33 cellular contexts compared by ENCODE assay signal in the genomic region with DNA sequence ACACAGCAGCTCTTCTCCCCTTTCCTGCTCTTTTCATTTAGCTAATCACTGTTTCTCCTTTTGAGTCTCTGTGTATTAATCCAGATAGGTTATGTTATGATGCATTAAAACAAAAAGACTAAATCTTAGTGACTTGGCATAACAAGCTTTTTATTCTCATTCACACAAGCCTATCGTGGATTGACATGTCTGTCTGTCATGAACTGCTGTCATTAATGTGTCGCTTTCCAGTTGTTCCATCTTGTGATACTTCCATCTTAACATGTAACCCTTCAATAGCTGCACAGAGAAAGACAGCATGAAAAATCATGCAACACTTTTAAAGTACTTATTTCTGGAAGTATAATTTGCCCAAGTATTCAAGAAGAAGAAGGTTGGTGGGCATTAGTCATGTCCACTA.
DNase-seq lines count a peak whose midpoint lies in the region; TF ChIP-seq lines count a peak whose summit lies in the region.
"Had no signal": no experiment of that assay in that cellular context is flagged by ENCODE, and none has a peak within 500 bp of the region (broad histone marks: within the 10 kb centered on the region; RNA-seq: fewer than 3 reads in every experiment).

No MANE protein-coding gene starts in this region.

- H3K79me2 ChIP-seq in neural cell (replicated peaks; ENCODE audit: insufficient read depth, low read length), result no peaks in the 10 kb centered on the region

- no peaks in the 10 kb centered on the region for H3F3A ChIP-seq in neural cell (ENCODE audit: insufficient read depth, low read length, poor library complexity, severe bottlenecking)

- no peaks in the 10 kb centered on the region for H3K27me3 Mint-ChIP-seq in activated naive CD4-positive, alpha-beta T cell treated with anti-CD3 and anti-CD28 coated beads, Interleukin-2, amount 10 ng/mL, durations not matched to agents 7 days and 5 days
- H3K27me3 Mint-ChIP-seq in activated naive CD4-positive, alpha-beta T cell treated with anti-CD3 and anti-CD28 coated beads for 36 hours (ENCODE audit: low read depth), result no peaks in the 10 kb centered on the region
- H3K27me3 Mint-ChIP-seq: B cell; CD4-positive, alpha-beta memory T cell; CD4-positive, alpha-beta T cell; CD4-positive, CD25-positive, alpha-beta regulatory T cell; CD8-positive, alpha-beta memory T cell had no signal

- H3K4me3 ChIP-seq in neural cell (ENCODE audit: low read length), result no peak overlapping the region
- H3K4me3 ChIP-seq: A549; BLaER1; BLaER1 treated with 17β-estradiol and CSF1 and Interleukin-3, amounts not matched to agents 10 nM and 100 nM had no signal

- no peaks in the 10 kb centered on the region for H3K9me3 ChIP-seq in neural cell (ENCODE audit: low read length)
- H3K9me3 ChIP-seq: A549; BE2C; BLaER1; BLaER1 treated with 17β-estradiol and CSF1 and Interleukin-3, amounts not matched to agents 10 nM and 100 nM; Caco-2 had no signal

- no peaks in the 10 kb centered on the region for H3K9me2 ChIP-seq in neural cell (ENCODE audit: insufficient read depth, low read length)

- H3K27ac Mint-ChIP-seq in activated naive CD4-positive, alpha-beta T cell treated with anti-CD3 and anti-CD28 coated beads, Interleukin-2, amount 10 ng/mL, durations not matched to agents 7 days and 5 days, result peak overlapping the region; percentile 20
- no peak overlapping the region for H3K27ac Mint-ChIP-seq in activated naive CD4-positive, alpha-beta T cell treated with anti-CD3 and anti-CD28 coated beads for 36 hours
- H3K27ac Mint-ChIP-seq: B cell; CD14-positive monocyte; CD4-positive, alpha-beta memory T cell; CD4-positive, alpha-beta T cell; CD4-positive, CD25-positive, alpha-beta regulatory T cell; CD8-positive, alpha-beta memory T cell; CD8-positive, alpha-beta T cell had no signal

- peak overlapping the region; percentile 12 for H3K27ac ChIP-seq in neural cell (ENCODE audit: low read length)
- H3K27ac ChIP-seq: 22Rv1; A549; BLaER1; BLaER1 treated with 17β-estradiol and CSF1 and Interleukin-3, amounts not matched to agents 10 nM and 100 nM; C4-2B had no signal

- CTCF ChIA-PET in activated naive CD4-positive, alpha-beta T cell treated with anti-CD3 and anti-CD28 coated beads, Interleukin-2, amount 10 ng/mL, durations not matched to agents 7 days and 5 days (lab: Charles Lee), result no interaction called here
- CTCF ChIA-PET in activated naive CD4-positive, alpha-beta T cell treated with anti-CD3 and anti-CD28 coated beads for 36 hours (lab: Charles Lee), result no interaction called here

- H4K20me1 ChIP-seq in neural cell (ENCODE audit: insufficient read depth), result no peaks in the 10 kb centered on the region
- H4K20me1 ChIP-seq: BLaER1; BLaER1 treated with 17β-estradiol and CSF1 and Interleukin-3, amounts not matched to agents 10 nM and 100 nM had no signal

- peaks cover 7% of the 10 kb centered on the region for H3K9me3 Mint-ChIP-seq in activated naive CD4-positive, alpha-beta T cell treated with anti-CD3 and anti-CD28 coated beads, Interleukin-2, amount 10 ng/mL, durations not matched to agents 7 days and 5 days
- peaks cover 7% of the 10 kb centered on the region for H3K9me3 Mint-ChIP-seq in activated naive CD4-positive, alpha-beta T cell treated with anti-CD3 and anti-CD28 coated beads for 36 hours
- H3K9me3 Mint-ChIP-seq: CD8-positive, alpha-beta T cell had no signal

- H3K27me3 ChIP-seq in neural cell (ENCODE audit: insufficient read depth, low read depth, low read length), result no peaks in the 10 kb centered on the region
- H3K27me3 ChIP-seq: BE2C; BLaER1; BLaER1 treated with 17β-estradiol and CSF1 and Interleukin-3, amounts not matched to agents 10 nM and 100 nM had no signal

- no peaks in the 10 kb centered on the region for H3K4me1 Mint-ChIP-seq in activated naive CD4-positive, alpha-beta T cell treated with anti-CD3 and anti-CD28 coated beads, Interleukin-2, amount 10 ng/mL, durations not matched to agents 7 days and 5 days
- no peaks in the 10 kb centered on the region for H3K4me1 Mint-ChIP-seq in activated naive CD4-positive, alpha-beta T cell treated with anti-CD3 and anti-CD28 coated beads for 36 hours (ENCODE audit: low read depth)
- H3K4me1 Mint-ChIP-seq: B cell; CD14-positive monocyte; CD4-positive, alpha-beta memory T cell; CD4-positive, CD25-positive, alpha-beta regulatory T cell; CD8-positive, alpha-beta memory T cell had no signal

- peak; percentile 89 for TF ChIP-seq EP300 in neural cell (conservative IDR thresholded peaks at IDR 0.05; ENCODE audit: poor library complexity, severe bottlenecking)

- intact Hi-C loops in activated naive CD4-positive, alpha-beta T cell treated with anti-CD3 and anti-CD28 coated beads for 36 hours (cut with micrococcal nuclease), result no loop called here

- DNase-seq in activated naive CD4-positive, alpha-beta T cell treated with anti-CD3 and anti-CD28 coated beads, Interleukin-2, amount 10 ng/mL, durations not matched to agents 7 days and 5 days, result no peak
- no peak for DNase-seq in activated naive CD4-positive, alpha-beta T cell treated with anti-CD3 and anti-CD28 coated beads for 36 hours
- DNase-seq in NCI-H69 (lab: John Stamatoyannopoulos, UW) (peak; percentile 47), SIG-M5 (lab: John Stamatoyannopoulos, UW) (no peak), superior temporal gyrus (ENCODE audit: extremely low spot score) (no peak)
- DNase-seq: 8988T; ACHN; AML-193; BE2C; C1 segment of cervical spinal cord; Caco-2; Calu3; CD4-positive, alpha-beta memory T cell; CD4-positive, alpha-beta T cell; CD4-positive, CD25-positive, alpha-beta regulatory T cell; CD8-positive, alpha-beta memory T cell; CD8-positive, alpha-beta T cell; COR-L47; DMS 273 treated with DMSO at 0.1 percent for 48 hours; DMS153; DMS53; DMS79; DMS79 treated with DMSO at 0.1 percent for 48 hours; DND-41; EL had no signal

- no peak overlapping the region for H3K4me2 ChIP-seq in neural cell (ENCODE audit: low read length)
- H3K4me2 ChIP-seq: A549; BLaER1; BLaER1 treated with 17β-estradiol and CSF1 and Interleukin-3, amounts not matched to agents 10 nM and 100 nM had no signal

- H3K4me3 Mint-ChIP-seq in activated naive CD4-positive, alpha-beta T cell treated with anti-CD3 and anti-CD28 coated beads, Interleukin-2, amount 10 ng/mL, durations not matched to agents 7 days and 5 days, result no peak overlapping the region
- no peak overlapping the region for H3K4me3 Mint-ChIP-seq in activated naive CD4-positive, alpha-beta T cell treated with anti-CD3 and anti-CD28 coated beads for 36 hours
- H3K4me3 Mint-ChIP-seq: B cell; CD14-positive monocyte; CD4-positive, alpha-beta memory T cell; CD4-positive, alpha-beta T cell; CD4-positive, CD25-positive, alpha-beta regulatory T cell; CD8-positive, alpha-beta memory T cell; CD8-positive, alpha-beta T cell had no signal

- no peak for TF ChIP-seq RAD21 in neural cell (conservative IDR thresholded peaks at IDR 0.05)

- no peak overlapping the region for H2AFZ ChIP-seq in neural cell (ENCODE audit: low read depth, low read length)

- H3K9ac ChIP-seq in neural cell (ENCODE audit: low read length), result no peak overlapping the region
- H3K9ac ChIP-seq: BLaER1; BLaER1 treated with 17β-estradiol and CSF1 and Interleukin-3, amounts not matched to agents 10 nM and 100 nM had no signal

- no peak for TF ChIP-seq CTCF in neural cell (IDR thresholded peaks at IDR 0.05; ENCODE audit: poor library complexity, severe bottlenecking)

- H3K36me3 ChIP-seq in neural cell (ENCODE audit: insufficient read depth, low read length), result no peaks in the 10 kb centered on the region
- H3K36me3 ChIP-seq: BE2C; BLaER1; BLaER1 treated with 17β-estradiol and CSF1 and Interleukin-3, amounts not matched to agents 10 nM and 100 nM had no signal

- no peaks in the 10 kb centered on the region for H3K36me3 Mint-ChIP-seq in activated naive CD4-positive, alpha-beta T cell treated with anti-CD3 and anti-CD28 coated beads, Interleukin-2, amount 10 ng/mL, durations not matched to agents 7 days and 5 days
- no peaks in the 10 kb centered on the region for H3K36me3 Mint-ChIP-seq in activated naive CD4-positive, alpha-beta T cell treated with anti-CD3 and anti-CD28 coated beads for 36 hours (ENCODE audit: low read depth)
- H3K36me3 Mint-ChIP-seq: CD14-positive monocyte; CD4-positive, alpha-beta memory T cell; CD4-positive, CD25-positive, alpha-beta regulatory T cell; CD8-positive, alpha-beta memory T cell; CD8-positive, alpha-beta T cell had no signal

TF ChIP-seq in neural cell, 6 proteins besides CTCF, POLR2A, EP300 and RAD21:
- TF ChIP-seq POLR2AphosphoS5 (IDR thresholded peaks at IDR 0.05) (peak; percentile 56), MXI1 (conservative IDR thresholded peaks at IDR 0.05; ENCODE audit: poor library complexity, severe bottlenecking) (no peak)
